ENCODE assay signal across 33 cellular contexts in genomic region chr1:18859560-18859959, GRCh38. TPM values are rescaled to one million over a fixed set of nuclear protein-coding genes. Genes with fewer than 3 reads are reported as not detected.
"Had no signal": no experiment of that assay in that cellular context is flagged by ENCODE, and none has a peak within 500 bp of the region (broad histone marks: within the 10 kb centered on the region; RNA-seq: fewer than 3 reads in every experiment).

Gene TAS1R2 (minus strand): TSS chr1:18859660. CDS start chr1:18859660, 0 bp downstream.

- H3K9me3 Mint-ChIP-seq: stimulated activated effector memory CD8-positive, alpha-beta T cell treated with anti-CD3 and anti-CD28 coated beads, Interleukin-12 subunit alpha, Interleukin-12 subunit beta, amount 100 ng/mL, for 72 hours; stimulated activated memory B cell treated with anti-CD40 and anti-IgM and Interleukin-4, amounts not matched to agents 10 μg/mL and 1 μg/mL and 100 μg/mL, for 72 hours; stimulated activated naive B cell treated with anti-CD40 and anti-IgM and Interleukin-4, amounts not matched to agents 10 μg/mL and 1 μg/mL and 100 μg/mL, for 72 hours; stimulated activated naive CD8-positive, alpha-beta T cell treated with anti-CD3 and anti-CD28 coated beads, Interleukin-15, amount 100 ng/mL, for 72 hours; stimulated activated naive CD8-positive, alpha-beta T cell treated with anti-CD3 and anti-CD28 coated beads, Interleukin-15, Interleukin-2, amounts not matched to agents 100 ng/mL and 50 ng/mL, for 24 hours; type B pancreatic cell had no signal

- H3K4me3 Mint-ChIP-seq: stimulated activated effector memory CD8-positive, alpha-beta T cell treated with anti-CD3 and anti-CD28 coated beads, Interleukin-12 subunit alpha, Interleukin-12 subunit beta, amount 100 ng/mL, for 72 hours; stimulated activated memory B cell treated with anti-CD40 and anti-IgM and Interleukin-4, amounts not matched to agents 10 μg/mL and 1 μg/mL and 100 μg/mL, for 72 hours; stimulated activated naive B cell treated with anti-CD40 and anti-IgM and Interleukin-4, amounts not matched to agents 10 μg/mL and 1 μg/mL and 100 μg/mL, for 72 hours; stimulated activated naive CD8-positive, alpha-beta T cell treated with anti-CD3 and anti-CD28 coated beads, Interleukin-15, amount 100 ng/mL, for 72 hours; stimulated activated naive CD8-positive, alpha-beta T cell treated with anti-CD3 and anti-CD28 coated beads, Interleukin-15, Interleukin-2, amounts not matched to agents 100 ng/mL and 50 ng/mL, for 24 hours; type B pancreatic cell had no signal

- H3K4me1 Mint-ChIP-seq: stimulated activated effector memory CD8-positive, alpha-beta T cell treated with anti-CD3 and anti-CD28 coated beads, Interleukin-12 subunit alpha, Interleukin-12 subunit beta, amount 100 ng/mL, for 72 hours; stimulated activated memory B cell treated with anti-CD40 and anti-IgM and Interleukin-4, amounts not matched to agents 10 μg/mL and 1 μg/mL and 100 μg/mL, for 72 hours; stimulated activated naive B cell treated with anti-CD40 and anti-IgM and Interleukin-4, amounts not matched to agents 10 μg/mL and 1 μg/mL and 100 μg/mL, for 72 hours; stimulated activated naive CD8-positive, alpha-beta T cell treated with anti-CD3 and anti-CD28 coated beads, Interleukin-15, amount 100 ng/mL, for 72 hours had no signal

- H3K27me3 ChIP-seq: testis, thyroid gland, tibial nerve, transverse colon, upper lobe of left lung, upper lobe of right lung, uterus, vagina had no signal

- DNase-seq: stimulated activated CD4-positive, alpha-beta T cell treated with anti-CD3 and anti-CD28 coated beads, Interleukin-2, amount 100 ng/mL, for 48 hours; stimulated activated CD4-positive, alpha-beta T cell treated with anti-CD3 and anti-CD28 coated beads, Interleukin-4, amount 100 ng/mL, for 1 hour; stimulated activated CD4-positive, alpha-beta T cell treated with anti-CD3 and anti-CD28 coated beads, Interleukin-4, amount 100 ng/mL, for 24 hours; stimulated activated CD4-positive, alpha-beta T cell treated with anti-CD3 and anti-CD28 coated beads, Interleukin-4, amount 100 ng/mL, for 4 hours; stimulated activated CD8-positive, alpha-beta memory T cell treated with anti-CD3 and anti-CD28 coated beads, Interleukin-4, amount 100 ng/mL, for 48 hours; stimulated activated naive B cell treated with anti-CD40 and anti-IgM and Interleukin-4, amounts not matched to agents 10 μg/mL and 1 μg/mL and 100 μg/mL, for 72 hours; stimulated activated naive CD4-positive, alpha-beta T cell; stimulated activated naive CD4-positive, alpha-beta T cell treated with Interleukin-2 at 50 U/mL for 16 hours; stimulated activated naive CD8-positive, alpha-beta T cell treated with anti-CD3 and anti-CD28 coated beads, Interleukin-15, amount 100 ng/mL, for 72 hours; stimulated activated naive CD8-positive, alpha-beta T cell treated with anti-CD3 and anti-CD28 coated beads, Interleukin-15, Interleukin-2, amounts not matched to agents 100 U/mL and 50 U/mL, for 24 hours; stomach; substantia nigra; testis; thyroid gland; tibial artery; transverse colon; trophoblast cell; upper lobe of left lung; upper lobe of right lung; uterus had no signal

- H3K4me3 ChIP-seq: stomach, suprapubic skin, testis, thoracic aorta, thyroid gland, tibial artery, tibial nerve, transverse colon, upper lobe of left lung, upper lobe of right lung, uterus, vagina had no signal

- H3K9me3 ChIP-seq: stomach, suprapubic skin, testis, thoracic aorta, thyroid gland, tibial artery, tibial nerve, transverse colon, upper lobe of left lung, upper lobe of right lung, uterus, vagina had no signal

- H3K4me1 ChIP-seq: stomach, suprapubic skin, testis, thyroid gland, tibial artery, tibial nerve, transverse colon, upper lobe of left lung, upper lobe of right lung, uterus, vagina had no signal

- H3K27ac Mint-ChIP-seq: stimulated activated effector memory CD8-positive, alpha-beta T cell treated with anti-CD3 and anti-CD28 coated beads, Interleukin-12 subunit alpha, Interleukin-12 subunit beta, amount 100 ng/mL, for 72 hours; stimulated activated memory B cell treated with anti-CD40 and anti-IgM and Interleukin-4, amounts not matched to agents 10 μg/mL and 1 μg/mL and 100 μg/mL, for 72 hours; stimulated activated naive B cell treated with anti-CD40 and anti-IgM and Interleukin-4, amounts not matched to agents 10 μg/mL and 1 μg/mL and 100 μg/mL, for 72 hours; stimulated activated naive CD8-positive, alpha-beta T cell treated with anti-CD3 and anti-CD28 coated beads, Interleukin-15, amount 100 ng/mL, for 72 hours; stimulated activated naive CD8-positive, alpha-beta T cell treated with anti-CD3 and anti-CD28 coated beads, Interleukin-15, Interleukin-2, amounts not matched to agents 100 ng/mL and 50 ng/mL, for 24 hours; type B pancreatic cell had no signal

- H3K27ac ChIP-seq: stomach, suprapubic skin, testis, thoracic aorta, thyroid gland, tibial artery, tibial nerve, transverse colon, upper lobe of left lung, upper lobe of right lung, uterus, vagina had no signal

- H3K36me3 ChIP-seq: stomach, suprapubic skin, thoracic aorta, thyroid gland, tibial artery, tibial nerve, transverse colon, upper lobe of left lung, upper lobe of right lung, uterus, vagina had no signal

- ATAC-seq: stimulated activated effector memory CD8-positive, alpha-beta T cell treated with anti-CD3 and anti-CD28 coated beads, Interleukin-12 subunit alpha, Interleukin-12 subunit beta, amount 100 ng/mL, for 72 hours; stimulated activated memory B cell treated with anti-CD40 and anti-IgM and Interleukin-4, amounts not matched to agents 10 μg/mL and 1 μg/mL and 100 μg/mL, for 72 hours; stimulated activated naive B cell treated with anti-CD40 and anti-IgM and Interleukin-4, amounts not matched to agents 10 μg/mL and 1 μg/mL and 100 μg/mL, for 72 hours; stimulated activated naive CD8-positive, alpha-beta T cell treated with anti-CD3 and anti-CD28 coated beads, Interleukin-15, amount 100 ng/mL, for 72 hours; stimulated activated naive CD8-positive, alpha-beta T cell treated with anti-CD3 and anti-CD28 coated beads, Interleukin-15, Interleukin-2, amounts not matched to agents 100 U/mL and 50 U/mL, for 24 hours; upper lobe of right lung had no signal

- FAIRE-seq: urothelium cell line had no signal

- H3K36me3 Mint-ChIP-seq: stimulated activated effector memory CD8-positive, alpha-beta T cell treated with anti-CD3 and anti-CD28 coated beads, Interleukin-12 subunit alpha, Interleukin-12 subunit beta, amount 100 ng/mL, for 72 hours; stimulated activated memory B cell treated with anti-CD40 and anti-IgM and Interleukin-4, amounts not matched to agents 10 μg/mL and 1 μg/mL and 100 μg/mL, for 72 hours; stimulated activated naive B cell treated with anti-CD40 and anti-IgM and Interleukin-4, amounts not matched to agents 10 μg/mL and 1 μg/mL and 100 μg/mL, for 72 hours; type B pancreatic cell had no signal

RNA-seq across cellular contexts. Expression of gene TAS1R2, which starts in this region (rescaled TPM):
- total RNA-seq: subcutaneous adipose tissue, temporal lobe, thoracic aorta, thyroid gland, tibial nerve, transverse colon, upper lobe of left lung, upper lobe of right lung, ureter, urinary bladder had no signal
- polyA plus RNA-seq: stomach, urinary bladder had no signal
